In genomic region chr9:131936929-131937328, GRCh38 we compare ENCODE assay signal across 1 cellular context.
TF ChIP-seq lines count a peak whose summit lies in the region.

No MANE protein-coding gene starts in this region.

TF ChIP-seq in HEK293, 187 proteins besides CTCF, POLR2A, EP300 and RAD21 (continued from another document):
- TF ChIP-seq ZNF23 (tag by site-specific recombination; IDR thresholded peaks at IDR 0.05; ENCODE audit: borderline replicate concordance) (no peak), ZNF549 (tag by site-specific recombination; IDR thresholded peaks at IDR 0.05) (no peak), ZNF555 (tag by site-specific recombination; conservative IDR thresholded peaks at IDR 0.05) (no peak), ZNF280D (tag by site-specific recombination; IDR thresholded peaks at IDR 0.05) (no peak), ZBTB20 (tag by site-specific recombination; IDR thresholded peaks at IDR 0.05) (no peak), ZNF366 (tag by site-specific recombination; conservative IDR thresholded peaks at IDR 0.05) (no peak), ZNF423 (tag by site-specific recombination; IDR thresholded peaks at IDR 0.05) (no peak), PRDM1 (tag by site-specific recombination; IDR thresholded peaks at IDR 0.05) (no peak)
- TF ChIP-seq, protein P1, sequence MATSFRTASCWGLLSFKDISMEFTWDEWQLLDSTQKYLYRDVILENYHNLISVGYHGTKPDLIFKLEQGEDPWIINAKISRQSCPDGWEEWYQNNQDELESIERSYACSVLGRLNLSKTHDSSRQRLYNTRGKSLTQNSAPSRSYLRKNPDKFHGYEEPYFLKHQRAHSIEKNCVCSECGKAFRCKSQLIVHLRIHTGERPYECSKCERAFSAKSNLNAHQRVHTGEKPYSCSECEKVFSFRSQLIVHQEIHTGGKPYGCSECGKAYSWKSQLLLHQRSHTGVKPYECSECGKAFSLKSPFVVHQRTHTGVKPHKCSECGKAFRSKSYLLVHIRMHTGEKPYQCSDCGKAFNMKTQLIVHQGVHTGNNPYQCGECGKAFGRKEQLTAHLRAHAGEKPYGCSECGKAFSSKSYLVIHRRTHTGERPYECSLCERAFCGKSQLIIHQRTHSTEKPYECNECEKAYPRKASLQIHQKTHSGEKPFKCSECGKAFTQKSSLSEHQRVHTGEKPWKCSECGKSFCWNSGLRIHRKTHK (tag by site-specific recombination; IDR thresholded peaks at IDR 0.05), result no peak
